9 cellular contexts compared by ENCODE assay signal in the genomic region with DNA sequence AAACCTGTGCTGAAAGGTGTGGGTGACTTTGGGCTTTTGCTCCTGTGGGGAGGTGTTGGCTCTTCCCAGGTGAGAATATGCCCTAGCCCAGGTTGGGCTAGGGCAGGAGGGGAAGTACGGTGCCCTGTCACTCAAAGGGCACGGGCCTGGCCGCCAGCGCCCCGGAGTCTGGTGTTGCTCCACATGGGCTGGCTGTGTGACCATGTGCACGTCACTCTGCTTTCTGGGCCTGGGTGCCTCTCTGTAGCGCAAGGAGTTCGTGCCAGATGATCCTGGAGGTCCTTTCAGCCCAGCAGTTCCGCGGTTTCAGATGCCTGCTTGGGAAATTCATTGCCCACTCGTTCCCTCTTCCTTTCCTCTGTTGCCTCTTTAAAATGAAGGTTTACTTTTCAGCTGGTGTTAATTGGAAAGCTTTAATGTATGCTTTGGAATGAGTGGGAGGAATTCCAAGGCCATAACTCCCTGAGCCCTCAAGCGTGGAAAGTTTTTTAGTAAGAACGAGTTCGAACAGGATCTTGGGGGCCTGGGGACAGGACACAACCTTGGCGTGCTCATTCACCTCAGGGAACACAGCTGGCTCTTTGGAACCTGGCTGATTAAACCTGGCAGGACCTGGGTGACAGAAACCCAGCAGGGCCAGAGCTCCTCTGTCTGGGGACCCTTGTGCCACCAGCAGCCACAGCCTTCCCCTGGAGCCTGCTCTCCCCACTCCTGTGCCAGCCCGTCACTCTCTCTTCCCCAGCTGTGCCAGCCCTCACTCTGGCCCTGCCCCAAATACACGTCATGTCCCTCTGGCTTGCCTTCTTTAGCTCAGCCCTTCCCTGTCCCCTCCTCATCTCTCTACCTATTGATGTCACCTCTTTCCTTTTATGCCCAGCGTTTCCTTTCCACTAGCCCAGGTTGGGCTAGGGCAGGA. TPM values are rescaled to one million over a fixed set of nuclear protein-coding genes. Genes with fewer than 3 reads are reported as not detected.
DNase-seq lines count a peak whose midpoint lies in the region; ATAC-seq, FAIRE-seq and TF ChIP-seq lines count a peak whose summit lies in the region.
"Had no signal": no experiment of that assay in that cellular context is flagged by ENCODE, and none has a peak within 500 bp of the region (broad histone marks: within the 10 kb centered on the region; RNA-seq: fewer than 3 reads in every experiment).

No MANE protein-coding gene starts in this region.

- H3K27me3 ChIP-seq in right atrium auricular region (no peaks in the 10 kb centered on the region), spleen (replicated peaks in 1 of 7) (peaks cover 0 to 51% (median 0%) of the 10 kb centered on the region in 7 donors)

- intact Hi-C loops in MCF 10A (cut with micrococcal nuclease) = no loop called here
- intact Hi-C loops in spleen (cut with DNase I; ENCODE audit: low total_unique reads) = no loop called here

- WGBS in spleen, 5 donors = 39 to 55% (median 49%) methylated on average over 15 to 18 of the region's 18 CpGs

- peak overlapping the region; percentile 86 for H3K27ac ChIP-seq in right atrium auricular region
- peak overlapping the region in 7 of 8 donors; percentile 54 to 68 (median 60) for H3K27ac ChIP-seq in spleen

- CTCF ChIA-PET in MCF 10A (lab: Yijun Ruan, JAX) = interaction anchor here (0.6 to 5.7 kb wide), 11 partner anchors 15 to 657 kb away, joined by 3 to 26 read pairs (median 6); no protein-coding TSS in a partner anchor

- H3K9me3 ChIP-seq in right atrium auricular region (no peaks in the 10 kb centered on the region), spleen (peaks cover 0 to 10% (median 3%) of the 10 kb centered on the region in 8 donors)
- H3K9me3 ChIP-seq: mucosa of descending colon had no signal

- peak overlapping the region; percentile 52 for H3K4me3 Mint-ChIP-seq in MCF 10A (ENCODE audit: unreplicated experiment)

- no peaks in the 10 kb centered on the region for H3K27me3 Mint-ChIP-seq in MCF 10A (ENCODE audit: insufficient read depth, unreplicated experiment)

- H3K4me3 ChIP-seq in right atrium auricular region (no peak overlapping the region), spleen (no peak overlapping the region)
- H3K4me3 ChIP-seq: mucosa of descending colon had no signal

- BruUV-seq in MCF 10A (replicated peaks; lab: Mats Ljungman, UMichigan) = no TSS peak

- POLR2A ChIA-PET in MCF 10A (lab: Yijun Ruan, JAX) = interaction anchor here (0.7 to 1.4 kb wide), 4 partner anchors 10 to 754 kb away, joined by 3 to 7 read pairs (median 3); a partner anchor contains a TSS

- H3K36me3 ChIP-seq in right atrium auricular region (no peaks in the 10 kb centered on the region), spleen (no peaks in the 10 kb centered on the region)

- no peak for TF ChIP-seq CTCF in MCF 10A (IDR thresholded peaks at IDR 0.05; ENCODE audit: unreplicated experiment)
- no peak for TF ChIP-seq CTCF in right atrium auricular region (IDR thresholded peaks at IDR 0.05)
- no peak for TF ChIP-seq CTCF in spleen (IDR thresholded peaks at IDR 0.05 in 8 of 11, conservative IDR thresholded peaks at IDR 0.05 in 3 of 11)

- H3K9me3 Mint-ChIP-seq in MCF 10A (ENCODE audit: unreplicated experiment) = no peaks in the 10 kb centered on the region

- no peak for FAIRE-seq in frontal cortex (lab: Jason Lieb, UNC)

- no peak for TF ChIP-seq POLR2A in spleen (IDR thresholded peaks at IDR 0.05)

- ATAC-seq in GM18858 (IDR thresholded peaks at IDR 0.05; ENCODE audit: unreplicated experiment) = no peak
- ATAC-seq: mucosa of descending colon had no signal

- H3K4me1 ChIP-seq in right atrium auricular region = peaks cover 0 to 80% of the 10 kb centered on the region in 2 donors
- H3K4me1 ChIP-seq in spleen = peaks cover 7 to 73% (median 51%) of the 10 kb centered on the region in 6 donors

- H3K27ac Mint-ChIP-seq in MCF 10A (ENCODE audit: low read depth, unreplicated experiment) = peak overlapping the region; percentile 92

- peaks cover 46% of the 10 kb centered on the region for H3K4me1 Mint-ChIP-seq in MCF 10A (ENCODE audit: insufficient read depth, unreplicated experiment)

- DNase-seq in GM04504 (ENCODE audit: low read depth) (peak; percentile 81), MCF 10A (ENCODE audit: unreplicated experiment) (peak; percentile 78), right atrium auricular region (ENCODE audit: low spot score) (no peak), spleen (no peak), NCI-H1436 (lab: John Stamatoyannopoulos, UW) (no peak), frontal cortex (ENCODE audit: low spot score in 2 of 2) (no peak)
- DNase-seq in central memory CD4-positive, alpha-beta T cell = no peak
- DNase-seq: mucosa of descending colon had no signal

- no peaks in the 10 kb centered on the region for H3K36me3 Mint-ChIP-seq in MCF 10A (ENCODE audit: insufficient read depth, unreplicated experiment)

RNA-seq across cellular contexts. Expression of a gene that starts 42.8 kb away (rescaled TPM):
- total RNA-seq in MCF 10A (2022) (12.6 and 13.4 TPM in 2 replicates), right atrium auricular region (100 to 1,000 TPM; 103 to 185 TPM), spleen (10 to 100 TPM; 22.7 to 51.1 (median 37.0) TPM), frontal cortex (22.4 TPM)
- 10 to 100 TPM in 1 of 3 donors, 1 to 10 TPM in 2; 3.6 to 13.5 (median 4.7) TPM for polyA plus RNA-seq in spleen

Comparison
In these comparisons a context has a peak if more than half of its experiments do, and no peak if none do; other contexts are left out.
1. DNase-seq: peak in GM04504 (single experiment) and MCF 10A (single experiment); none in right atrium auricular region (single experiment), spleen (single experiment), central memory CD4-positive, alpha-beta T cell (single experiment), NCI-H1436 (single experiment) and frontal cortex (0 of 2).